ENCODE assay signal across 10 cellular contexts in the genomic region with DNA sequence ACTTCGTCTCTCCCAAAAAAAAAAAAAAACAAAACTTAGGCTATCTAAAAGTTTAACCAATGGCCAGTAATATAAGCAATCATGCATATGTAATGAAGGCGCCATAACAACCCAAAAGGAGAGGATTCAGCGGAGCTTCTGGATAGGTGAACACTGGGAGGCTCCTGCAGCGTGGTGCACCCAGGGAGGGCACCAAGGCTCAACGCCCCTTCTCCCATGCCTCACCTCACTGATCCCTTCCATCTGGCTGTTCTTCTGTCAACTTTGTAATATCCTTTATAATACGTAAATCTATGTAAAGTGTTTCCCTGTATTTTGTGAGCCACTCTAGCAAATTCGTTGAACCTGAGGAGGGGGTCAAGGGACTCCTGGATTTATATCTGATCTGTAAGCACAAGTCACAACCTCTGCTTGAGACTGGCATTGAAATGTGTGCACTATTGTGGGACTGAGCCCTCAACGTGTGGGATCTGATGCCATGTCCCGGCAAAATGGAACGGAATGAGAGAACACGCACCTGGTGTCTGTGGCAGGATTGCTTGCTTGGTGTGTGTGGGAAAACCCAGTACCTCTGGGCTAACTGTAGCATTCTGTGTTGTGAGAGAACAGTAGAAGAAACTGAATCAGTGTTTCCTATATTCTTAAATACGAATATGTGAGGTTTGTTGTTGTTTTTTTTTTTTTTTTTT. TPM values are rescaled to one million over a fixed set of nuclear protein-coding genes. Genes with fewer than 3 reads are reported as not detected.
DNase-seq lines count a peak whose midpoint lies in the region; ATAC-seq and TF ChIP-seq lines count a peak whose summit lies in the region.
"Had no signal": no experiment of that assay in that cellular context is flagged by ENCODE, and none has a peak within 500 bp of the region (broad histone marks: within the 10 kb centered on the region; RNA-seq: fewer than 3 reads in every experiment).

No MANE protein-coding gene starts in this region.

- H3K36me3 Mint-ChIP-seq in activated naive CD4-positive, alpha-beta T cell treated with anti-CD3 and anti-CD28 coated beads, Interleukin-2, amount 50 U/mL, for 24 hours: peaks cover 23% of the 10 kb centered on the region
- H3K36me3 Mint-ChIP-seq in type B pancreatic cell: peaks cover 13% of the 10 kb centered on the region

- no peak for TF ChIP-seq CTCF in astrocyte of the cerebellum (IDR thresholded peaks at IDR 0.05; ENCODE audit: low read depth, low read length, missing control alignments)
- TF ChIP-seq CTCF in type B pancreatic cell (conservative IDR thresholded peaks at IDR 0.05): peak; percentile 34

- ATAC-seq in HG02610 (IDR thresholded peaks at IDR 0.05; ENCODE audit: unreplicated experiment): no peak

- no peak overlapping the region for H3K27ac ChIP-seq in mesodermal cell (ENCODE audit: low read depth, low read length, severe bottlenecking)

- peak overlapping the region; percentile 60 for H3K4me3 ChIP-seq in astrocyte of the cerebellum (ENCODE audit: low read depth, low read length)
- peak overlapping the region; percentile 64 for H3K4me3 ChIP-seq in mesodermal cell (ENCODE audit: extremely low read depth, insufficient read depth, low read length, poor library complexity, severe bottlenecking)

- H3K36me3 ChIP-seq in mesodermal cell (ENCODE audit: control insufficient read depth, insufficient read depth, low read length): peaks cover 17% of the 10 kb centered on the region

- H3K4me1 Mint-ChIP-seq in activated naive CD4-positive, alpha-beta T cell treated with anti-CD3 and anti-CD28 coated beads, Interleukin-2, amount 50 U/mL, for 24 hours: peaks cover 38% of the 10 kb centered on the region
- peaks cover 20% of the 10 kb centered on the region for H3K4me1 Mint-ChIP-seq in type B pancreatic cell (ENCODE audit: unreplicated experiment)

- H3K9me3 ChIP-seq in mesodermal cell (ENCODE audit: control insufficient read depth, low read length): peaks cover 42% of the 10 kb centered on the region

- H3K27ac Mint-ChIP-seq in activated naive CD4-positive, alpha-beta T cell treated with anti-CD3 and anti-CD28 coated beads, Interleukin-2, amount 50 U/mL, for 24 hours: no peak overlapping the region
- peak overlapping the region; percentile 96 for H3K27ac Mint-ChIP-seq in type B pancreatic cell

- no peaks in the 10 kb centered on the region for H3K9me3 Mint-ChIP-seq in activated naive CD4-positive, alpha-beta T cell treated with anti-CD3 and anti-CD28 coated beads, Interleukin-2, amount 50 U/mL, for 24 hours
- H3K9me3 Mint-ChIP-seq in type B pancreatic cell: no peaks in the 10 kb centered on the region

- WGBS in mesodermal cell (ENCODE audit: insufficient coverage in 2 of 2), 2 experiments: 86 to 93% methylated on average over 9 to 10 of the region's 12 CpGs

- in situ Hi-C loops in astrocyte of the cerebellum (cut with HindIII; ENCODE audit: low sequenced_read_pairs): no loop called here

- no peaks in the 10 kb centered on the region for H3K4me1 ChIP-seq in mesodermal cell (ENCODE audit: control insufficient read depth, insufficient read depth, low read length, poor library complexity, severe bottlenecking)

- peak overlapping the region; percentile 90 for H3K4me3 Mint-ChIP-seq in activated naive CD4-positive, alpha-beta T cell treated with anti-CD3 and anti-CD28 coated beads, Interleukin-2, amount 50 U/mL, for 24 hours
- peak overlapping the region; percentile 98 for H3K4me3 Mint-ChIP-seq in type B pancreatic cell

- DNase-seq in activated naive CD4-positive, alpha-beta T cell (lab: John Stamatoyannopoulos, UW): no peak
- DNase-seq in astrocyte of the cerebellum (ENCODE audit: low read depth) (no peak), type B pancreatic cell (ENCODE audit: extremely low spot score, unreplicated experiment) (no peak), NCI-H1048 (lab: John Stamatoyannopoulos, UW) (no peak), activated gamma-delta T cell treated with Interleukin-2 at 50 U/mL for 16 hours (no peak)
- DNase-seq: DMS153, SIG-M5 had no signal

- no peaks in the 10 kb centered on the region for H3K27me3 Mint-ChIP-seq in activated naive CD4-positive, alpha-beta T cell treated with anti-CD3 and anti-CD28 coated beads, Interleukin-2, amount 50 U/mL, for 24 hours
- no peaks in the 10 kb centered on the region for H3K27me3 Mint-ChIP-seq in type B pancreatic cell

RNA-seq across cellular contexts. Expression of a gene that starts 0.5 kb away (rescaled TPM):
- polyA plus RNA-seq in mesodermal cell (2013, experiment 1 of 2): 4.2 TPM
- polyA plus RNA-seq in mesodermal cell (2013, experiment 2 of 2): 4.8 TPM
- total RNA-seq in type B pancreatic cell (ENCODE audit: low replicate concordance): 5.0 and 7.2 TPM in 2 replicates

RNA-seq across cellular contexts. Expression of a gene that starts 34.8 kb away (rescaled TPM):
- polyA plus RNA-seq in mesodermal cell (2013, experiment 1 of 2): 5.0 TPM
- polyA plus RNA-seq in mesodermal cell (2013, experiment 2 of 2): 7.2 TPM
- 14.6 and 15.8 TPM in 2 replicates for total RNA-seq in type B pancreatic cell (ENCODE audit: low replicate concordance)
